In genomic region chr21:44753357-44753756, GRCh38 we compare ENCODE assay signal across 18 cellular contexts. TPM values are rescaled to one million over a fixed set of nuclear protein-coding genes. Genes with fewer than 3 reads are reported as not detected.
DNase-seq lines count a peak whose midpoint lies in the region; ATAC-seq, FAIRE-seq and TF ChIP-seq lines count a peak whose summit lies in the region.
"Had no signal": no experiment of that assay in that cellular context is flagged by ENCODE, and none has a peak within 500 bp of the region (broad histone marks: within the 10 kb centered on the region; RNA-seq: fewer than 3 reads in every experiment).

No MANE protein-coding gene starts in this region.

- TF ChIP-seq POLR2A in endothelial cell of umbilical vein (IDR thresholded peaks at IDR 0.05; ENCODE audit: low read depth, low read length) = no peak

- H3K9me3 ChIP-seq in PC-9 (ENCODE audit: insufficient read depth, low read depth) (no peaks in the 10 kb centered on the region), endothelial cell of umbilical vein (replicated peaks; ENCODE audit: control insufficient read depth, insufficient read depth, low read length) (no peaks in the 10 kb centered on the region)
- H3K9me3 ChIP-seq: BLaER1 had no signal

- dilution Hi-C loops in endothelial cell of umbilical vein (cut with MboI; ENCODE audit: extremely low pct_ligation_motif_present, low sequenced_read_pairs) = no loop called here

- no peak overlapping the region for H3K4me3 ChIP-seq in PC-9
- no peak overlapping the region for H3K4me3 ChIP-seq in endothelial cell of umbilical vein (replicated peaks in 1 of 3; ENCODE audit: insufficient read depth in 1 of 3, low read depth in 1 of 3, low read length in 3 of 3)
- H3K4me3 ChIP-seq: BLaER1 had no signal

- peaks cover 10% of the 10 kb centered on the region; the same call in 1 of the 2 replicates for H3F3A ChIP-seq in PC-9 (ENCODE audit: insufficient read depth, low read depth)

- H3K4me2 ChIP-seq in PC-9 = peak overlapping the region; percentile 70
- peak overlapping the region; percentile 9 for H3K4me2 ChIP-seq in endothelial cell of umbilical vein (ENCODE audit: insufficient read depth, low read length)

- H3K27ac ChIP-seq in PC-9 = no peak overlapping the region
- H3K27ac ChIP-seq in endothelial cell of umbilical vein (ENCODE audit: insufficient read depth, low read depth, low read length) = no peak overlapping the region
- H3K27ac ChIP-seq: BLaER1 had no signal

- intact Hi-C loops in PC-9 (cut with micrococcal nuclease; ENCODE audit: unreplicated experiment) = no loop called here
- intact Hi-C loops in endothelial cell of umbilical vein (cut with micrococcal nuclease) = no loop called here
- intact Hi-C loops in posterior vena cava (cut with DNase I) = no loop called here

- no peaks in the 10 kb centered on the region for H3K36me3 ChIP-seq in PC-9 (ENCODE audit: low read depth)
- H3K36me3 ChIP-seq in endothelial cell of umbilical vein (ENCODE audit: control insufficient read depth in 2 of 2, extremely low read depth in 1 of 2, insufficient read depth in 2 of 2, low read length in 2 of 2) = no peaks in the 10 kb centered on the region
- H3K36me3 ChIP-seq: BLaER1 had no signal

- TF ChIP-seq CTCF in PC-9 (conservative IDR thresholded peaks at IDR 0.05) (no peak), endothelial cell of umbilical vein (IDR thresholded peaks at IDR 0.05; ENCODE audit: extremely low read depth in 1 of 2, insufficient read depth in 1 of 2, low read depth in 1 of 2, low read length in 2 of 2) (no peak)

- H3K27me3 ChIP-seq in PC-9 (ENCODE audit: insufficient read depth, low read depth) (no peaks in the 10 kb centered on the region), endothelial cell of umbilical vein (ENCODE audit: control insufficient read depth in 2 of 2, insufficient read depth in 2 of 2, low read length in 2 of 2) (peaks cover 0 to 4% of the 10 kb centered on the region in 2 experiments)
- H3K27me3 ChIP-seq: BLaER1 had no signal

- H3K4me1 ChIP-seq in PC-9 (replicated peaks; ENCODE audit: insufficient read depth) (peaks cover 19% of the 10 kb centered on the region), endothelial cell of umbilical vein (ENCODE audit: control insufficient read depth, extremely low read depth, insufficient read depth, low read length) (peaks cover 42% of the 10 kb centered on the region)

- ATAC-seq in GM18498 (IDR thresholded peaks at IDR 0.05; ENCODE audit: unreplicated experiment) = no peak
- ATAC-seq: SK-N-SH treated with all-trans-retinoic acid at 6 μM for 48 hours had no signal

- CTCF ChIA-PET in PC-9 (lab: Charles Lee) = no interaction called here
- CTCF ChIA-PET in endothelial cell of umbilical vein (lab: Charles Lee) = interaction anchor here (0.7 to 2.6 kb wide), 4 partner anchors 8 to 22 kb away, joined by 4 to 10 read pairs (median 4); no protein-coding TSS in a partner anchor

- no peaks in the 10 kb centered on the region for H3K9me1 ChIP-seq in endothelial cell of umbilical vein (replicated peaks; ENCODE audit: control insufficient read depth, extremely low read depth, insufficient read depth, low read length)

- H3K9ac ChIP-seq in endothelial cell of umbilical vein (replicated peaks; ENCODE audit: extremely low read depth, insufficient read depth, low read length) = no peak overlapping the region
- H3K9ac ChIP-seq: BLaER1 had no signal

- H3K9me2 ChIP-seq in PC-9 (ENCODE audit: insufficient read depth) = no peaks in the 10 kb centered on the region

- H3K79me2 ChIP-seq in PC-9 (ENCODE audit: low read depth) (no peaks in the 10 kb centered on the region), endothelial cell of umbilical vein (ENCODE audit: control insufficient read depth, insufficient read depth, low read length) (no peaks in the 10 kb centered on the region)

- BruUV-seq in PC-9 (replicated peaks; lab: Mats Ljungman, UMichigan) (no TSS peak), endothelial cell of umbilical vein (replicated peaks; lab: Mats Ljungman, UMichigan) (no TSS peak)

- H4K20me1 ChIP-seq in PC-9 (ENCODE audit: insufficient read depth) (no peaks in the 10 kb centered on the region), endothelial cell of umbilical vein (replicated peaks; ENCODE audit: control insufficient read depth, extremely low read depth, insufficient read depth, low read length) (no peaks in the 10 kb centered on the region)
- H4K20me1 ChIP-seq: BLaER1 had no signal

- DNase-seq in COLO668 (lab: John Stamatoyannopoulos, UW; ENCODE audit: unreplicated experiment) = peak; percentile 54
- DNase-seq in PC-9 = no peak
- no peak for DNase-seq in endothelial cell of umbilical vein (ENCODE audit: low read depth, low spot score)
- DNase-seq in posterior vena cava (ENCODE audit: low spot score) = peak; percentile 66
- no peak for DNase-seq in DMS79 (lab: John Stamatoyannopoulos, UW)
- DNase-seq in frontal cortex (ENCODE audit: low spot score in 2 of 2) = no peak
- DNase-seq: GOT3; KBM-7; NCI-H1048; NCI-H345; NK-92 treated with Interleukin-12 subunit alpha and Interleukin-12 subunit beta, amount 100 ng/mL, for 24 hours; OCI-M1; Right ventricle myocardium superior had no signal

- POLR2A ChIA-PET in PC-9 (lab: Charles Lee; ENCODE audit: unreplicated experiment) = no interaction called here
- POLR2A ChIA-PET in endothelial cell of umbilical vein (lab: Charles Lee) = no interaction called here

- H2AFZ ChIP-seq in PC-9 (no peak overlapping the region), endothelial cell of umbilical vein (ENCODE audit: low read depth, low read length) (no peak overlapping the region)

- FAIRE-seq in endothelial cell of umbilical vein (lab: Jason Lieb, UNC) (no peak), frontal cortex (lab: Jason Lieb, UNC) (no peak)
- FAIRE-seq: G401.6, GM12892 had no signal

TF ChIP-seq in endothelial cell of umbilical vein, 7 proteins besides CTCF, POLR2A, EP300 and RAD21:
- TF ChIP-seq FOS (IDR thresholded peaks at IDR 0.05; ENCODE audit: borderline replicate concordance, insufficient read depth, low read length) (no peak), MAX (IDR thresholded peaks at IDR 0.05; ENCODE audit: insufficient read depth, insufficient read length) (no peak), POLR2AphosphoS5 (IDR thresholded peaks at IDR 0.05; ENCODE audit: insufficient read depth, low read depth, low read length) (no peak), JUN (IDR thresholded peaks at IDR 0.05; ENCODE audit: borderline replicate concordance, insufficient read depth, insufficient read length, low read depth) (no peak), MYC (IDR thresholded peaks at IDR 0.05; ENCODE audit: low read depth, low read length) (no peak), EZH2 (IDR thresholded peaks at IDR 0.05; ENCODE audit: borderline replicate concordance, low read depth, low read length, severe bottlenecking) (no peak)

RNA-seq across cellular contexts. Expression of gene TSPEAR, which starts 42.0 kb away (rescaled TPM):
- total RNA-seq in PC-9 (2021) (not detected in 2 replicates), endothelial cell of umbilical vein (not detected in 2 replicates), posterior vena cava (under 1 TPM; 0.14 to 0.48 TPM), frontal cortex (not detected)
- 0.01 TPM in 1 of 2 replicates, not detected in the other for polyA plus RNA-seq in endothelial cell of umbilical vein
- not detected in 2 replicates for polyA plus RNA-seq in endothelial cell of umbilical vein (2011; cell fraction: cytosol; rRNA removed)
- not detected in 2 replicates for polyA plus RNA-seq in endothelial cell of umbilical vein (2011; cell fraction: nucleus; rRNA removed)
- polyA plus RNA-seq in endothelial cell of umbilical vein (2012) = 0.08 TPM in 1 of 2 replicates, not detected in the other
- polyA minus RNA-seq in endothelial cell of umbilical vein = not detected in 2 replicates
- not detected for polyA minus RNA-seq in endothelial cell of umbilical vein (2011; cell fraction: cytosol; rRNA and poly(A)+ RNA removed)
- not detected in 2 replicates for polyA minus RNA-seq in endothelial cell of umbilical vein (2011; cell fraction: nucleus; rRNA and poly(A)+ RNA removed)

RNA-seq across cellular contexts. Expression of gene UBE2G2, which starts 48.3 kb away (rescaled TPM):
- total RNA-seq in PC-9 (2021) (51.9 and 52.7 TPM in 2 replicates), endothelial cell of umbilical vein (114 and 117 TPM in 2 replicates), posterior vena cava (10 to 100 TPM; 72.6 to 75.6 TPM), frontal cortex (39.9 TPM)
- polyA plus RNA-seq in endothelial cell of umbilical vein = 86.4 and 95.0 TPM in 2 replicates
- 90.1 and 97.5 TPM in 2 replicates for polyA plus RNA-seq in endothelial cell of umbilical vein (2011; cell fraction: cytosol; rRNA removed)
- 200 and 203 TPM in 2 replicates for polyA plus RNA-seq in endothelial cell of umbilical vein (2011; cell fraction: nucleus; rRNA removed)
- polyA plus RNA-seq in endothelial cell of umbilical vein (2012) = 126 and 142 TPM in 2 replicates
- polyA minus RNA-seq in endothelial cell of umbilical vein = 158 TPM in 2 replicates
- polyA minus RNA-seq in endothelial cell of umbilical vein (2011; cell fraction: cytosol; rRNA and poly(A)+ RNA removed) = 57.2 TPM
- polyA minus RNA-seq in endothelial cell of umbilical vein (2011; cell fraction: nucleus; rRNA and poly(A)+ RNA removed) = 87.5 and 102 TPM in 2 replicates

RNA-seq across cellular contexts. Expression of gene KRTAP10-12, which starts 56.4 kb away (rescaled TPM):
- total RNA-seq in PC-9 (2021) (not detected in 2 replicates), endothelial cell of umbilical vein (not detected in 2 replicates), posterior vena cava (not detected), frontal cortex (not detected)
- polyA plus RNA-seq in endothelial cell of umbilical vein = not detected in 2 replicates
- not detected in 2 replicates for polyA plus RNA-seq in endothelial cell of umbilical vein (2011; cell fraction: cytosol; rRNA removed)
- not detected in 2 replicates for polyA plus RNA-seq in endothelial cell of umbilical vein (2011; cell fraction: nucleus; rRNA removed)
- not detected in 2 replicates for polyA plus RNA-seq in endothelial cell of umbilical vein (2012)
- polyA minus RNA-seq in endothelial cell of umbilical vein = not detected in 2 replicates
- polyA minus RNA-seq in endothelial cell of umbilical vein (2011; cell fraction: cytosol; rRNA and poly(A)+ RNA removed) = not detected
- not detected in 2 replicates for polyA minus RNA-seq in endothelial cell of umbilical vein (2011; cell fraction: nucleus; rRNA and poly(A)+ RNA removed)
- total RNA-seq: Right ventricle myocardium superior had no signal

Comparison
In these comparisons a context has a peak if more than half of its experiments do, and no peak if none do; other contexts are left out.
1. DNase-seq: peak in COLO668 (single experiment) and posterior vena cava (single experiment); none in PC-9 (0 of 2), endothelial cell of umbilical vein (single experiment), DMS79 (single experiment) and frontal cortex (0 of 2).